26 cellular contexts compared by ENCODE assay signal in genomic region chr5:88368201-88368600, GRCh38.
"Had no signal": no experiment of that assay in that cellular context is flagged by ENCODE, and none has a peak within 500 bp of the region (broad histone marks: within the 10 kb centered on the region; RNA-seq: fewer than 3 reads in every experiment).

No MANE protein-coding gene starts in this region.

- H3K9me3 ChIP-seq: esophagus muscularis mucosa, gastroesophageal sphincter, heart left ventricle, left lung, lower lobe of right lung, mucosa of descending colon had no signal

- H3K36me3 ChIP-seq: esophagus muscularis mucosa, gastroesophageal sphincter, heart left ventricle, left lung, lower lobe of right lung had no signal

- ATAC-seq: foreskin keratinocyte, gastroesophageal sphincter, heart left ventricle, left cardiac atrium, left lung, left ventricle myocardium superior, lower lobe of right lung, mucosa of descending colon had no signal

- H2AFZ ChIP-seq: hepatocyte had no signal

- FAIRE-seq: colon, endothelial cell of umbilical vein, frontal cortex, kidney had no signal

- H3K4me3 ChIP-seq: coronary artery, dorsolateral prefrontal cortex, esophagus muscularis mucosa, gastroesophageal sphincter, heart left ventricle, hepatocyte, left lung, lower lobe of right lung, mucosa of descending colon had no signal

- H3K9me3 Mint-ChIP-seq: mesothelial cell of epicardium had no signal

- H3K36me3 Mint-ChIP-seq: immature natural killer cell, mesothelial cell of epicardium, naive B cell had no signal

- H3K79me2 ChIP-seq: hepatocyte had no signal

- H3K27me3 ChIP-seq: dorsolateral prefrontal cortex, esophagus muscularis mucosa, foreskin keratinocyte, gastroesophageal sphincter, heart left ventricle, hepatocyte, left lung had no signal

- H3K27ac ChIP-seq: coronary artery, dorsolateral prefrontal cortex, esophagus muscularis mucosa, foreskin keratinocyte, gastroesophageal sphincter, heart left ventricle, hepatocyte, left lung, lower lobe of right lung had no signal

- H3K4me2 ChIP-seq: hepatocyte had no signal

- H3K4me1 ChIP-seq: esophagus muscularis mucosa, foreskin keratinocyte, gastroesophageal sphincter, heart left ventricle, left lung, lower lobe of right lung had no signal

- DNase-seq: dermis blood vessel endothelial cell; dorsolateral prefrontal cortex; effector CD4-positive, alpha-beta T cell; effector memory CD4-positive, alpha-beta T cell; foreskin keratinocyte; heart left ventricle; hypothalamus; immature natural killer cell; islet precursor cell; kidney; kidney glomerular epithelial cell; left cardiac atrium; left lung; left ventricle myocardium superior; lower lobe of right lung; mesenchymal stem cell; mucosa of descending colon; naive B cell had no signal

- H3K4me1 Mint-ChIP-seq: immature natural killer cell, mesothelial cell of epicardium, naive B cell had no signal

- H3K27ac Mint-ChIP-seq: immature natural killer cell, mesothelial cell of epicardium, naive B cell had no signal

- H3K27me3 Mint-ChIP-seq: naive B cell had no signal

- H3K4me3 Mint-ChIP-seq: immature natural killer cell, mesothelial cell of epicardium, naive B cell had no signal
